In the genomic region with DNA sequence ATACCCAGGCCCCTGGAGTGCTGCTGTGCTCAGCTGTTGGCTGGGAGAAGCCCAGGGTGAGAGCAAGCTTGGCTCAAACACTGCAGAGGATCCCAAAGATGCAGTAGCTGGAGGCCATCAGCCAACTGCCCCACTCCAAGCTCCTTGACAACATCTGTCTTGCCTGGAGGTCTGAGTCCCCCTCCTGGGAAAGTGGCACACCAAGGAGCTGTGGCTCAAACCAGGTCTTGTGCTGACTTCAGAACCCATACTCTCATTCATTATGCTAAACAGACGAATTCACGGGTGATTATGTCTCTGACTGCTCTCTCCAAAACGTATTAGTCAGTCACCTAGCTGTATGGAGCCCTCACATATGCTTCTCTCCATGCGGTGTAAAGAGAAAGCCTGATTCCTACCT, we compare ENCODE assay signal across 7 cellular contexts.
"Had no signal": no experiment of that assay in that cellular context is flagged by ENCODE, and none has a peak within 500 bp of the region (broad histone marks: within the 10 kb centered on the region; RNA-seq: fewer than 3 reads in every experiment).

No MANE protein-coding gene starts in this region.

- ATAC-seq: HepG2, K562 had no signal

- H3K27ac Mint-ChIP-seq: IgD-negative memory B cell had no signal

- DNase-seq: IMR-90, KBM-7, KG1 had no signal

- H3K4me3 ChIP-seq: K562 had no signal

- H3K4me3 Mint-ChIP-seq: IgD-negative memory B cell had no signal

- H3K4me1 Mint-ChIP-seq: IgD-negative memory B cell had no signal

- H3K27ac ChIP-seq: HL-60 had no signal

- H3K36me3 Mint-ChIP-seq: IgD-negative memory B cell had no signal
